ENCODE assay signal across 1 cellular context in genomic region chr11:111911563-111912401, GRCh38.
TF ChIP-seq lines count a peak whose summit lies in the region.

TSS of gene CRYAB (minus strand) at chr11:111911770. CDS start at chr11:111911724, 46 bp downstream.

TF ChIP-seq in H1, 55 proteins besides CTCF, POLR2A, EP300 and RAD21 (continued from another document):
- peak; percentile 23; the same call in 1 of the 2 replicates for TF ChIP-seq MAX (IDR thresholded peaks at IDR 0.05)
- TF ChIP-seq TCF12 (IDR thresholded peaks at IDR 0.05; ENCODE audit: low read depth, low read length) = no peak
- no peak for TF ChIP-seq RXRA (IDR thresholded peaks at IDR 0.05; ENCODE audit: insufficient read depth, low read depth, low read length)
- TF ChIP-seq CBX5 (IDR thresholded peaks at IDR 0.05; ENCODE audit: low read depth, low read length) = no peak
- TF ChIP-seq HDAC6 (IDR thresholded peaks at IDR 0.05; ENCODE audit: low read depth, low read length) = no peak
